ENCODE assay signal across 20 cellular contexts in the genomic region with DNA sequence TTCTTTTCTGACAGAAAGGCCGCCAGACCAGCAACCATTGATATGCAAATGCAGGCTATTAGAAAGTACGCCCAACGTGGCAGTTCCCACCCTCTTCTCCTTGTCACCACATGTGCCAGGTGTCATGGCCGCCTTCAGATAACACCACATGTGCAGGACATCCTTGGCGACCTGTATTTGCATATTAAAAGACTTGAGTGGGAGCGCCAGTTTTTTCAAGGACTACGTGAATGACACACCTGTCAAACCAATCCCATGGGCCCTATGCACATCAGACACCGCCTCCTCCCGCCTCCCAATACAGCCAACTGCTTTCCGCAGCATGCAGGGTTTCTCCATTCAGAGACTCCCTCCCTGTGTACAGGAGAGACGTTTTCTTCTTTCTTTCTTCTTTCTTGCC.
DNase-seq lines count a peak whose midpoint lies in the region; ATAC-seq and TF ChIP-seq lines count a peak whose summit lies in the region.
"Had no signal": no experiment of that assay in that cellular context is flagged by ENCODE, and none has a peak within 500 bp of the region (broad histone marks: within the 10 kb centered on the region; RNA-seq: fewer than 3 reads in every experiment).

No MANE protein-coding gene starts in this region.

- no peaks in the 10 kb centered on the region for H3K79me1 ChIP-seq in H9 (ENCODE audit: insufficient read depth, low read depth, low read length, poor library complexity, severe bottlenecking)

- H3K9me3 Mint-ChIP-seq in H9 (peaks cover 2% of the 10 kb centered on the region in 2 experiments; a peak in 4 of 5 replicates), WTC11 (peaks cover 31% of the 10 kb centered on the region)
- H3K9me3 Mint-ChIP-seq: T-helper 2 cell treated with Interferon-gamma antibody and Interleukin-4, amounts not matched to agents 5 μg/mL and 100 μg/mL, for 36 hours had no signal

- peaks cover 2% of the 10 kb centered on the region; the same call in 1 of the 2 replicates for H3K4me1 ChIP-seq in H9 (ENCODE audit: insufficient read depth, low read length)
- H3K4me1 ChIP-seq: A549, BLaER1 had no signal

- peak; percentile 90 for ATAC-seq in WTC11
- ATAC-seq: A549 had no signal

- no peak overlapping the region for H3K18ac ChIP-seq in H9 (ENCODE audit: insufficient read length, low read depth, low read length)

- H3K79me2 ChIP-seq in H9 (ENCODE audit: insufficient read depth, low read length), result no peaks in the 10 kb centered on the region

- no peaks in the 10 kb centered on the region for H3K27me3 ChIP-seq in H9 (ENCODE audit: insufficient read depth, low read length)
- H3K27me3 ChIP-seq: BLaER1 had no signal

- no peak overlapping the region for H3T11ph ChIP-seq in H9 (ENCODE audit: low read length)

- H3K14ac ChIP-seq in H9 (ENCODE audit: insufficient read depth, low read length), result no peak overlapping the region

- no peak overlapping the region for H3K9ac ChIP-seq in H9 (ENCODE audit: extremely low read depth, insufficient read length, low read length)
- H3K9ac ChIP-seq: BLaER1, SK-N-SH had no signal

- H2BK5ac ChIP-seq in H9 (ENCODE audit: insufficient read length, low read length), result no peak overlapping the region

- no peak overlapping the region for H4K5ac ChIP-seq in H9 (ENCODE audit: insufficient read length, low read depth, low read length)

- H3K9me3 ChIP-seq in H9 (ENCODE audit: control insufficient read depth, low read depth, low read length), result no peaks in the 10 kb centered on the region
- H3K9me3 ChIP-seq: A549, BLaER1, SK-N-SH had no signal

- H2BK12ac ChIP-seq in H9 (ENCODE audit: insufficient read length, low read depth, low read length), result no peak overlapping the region

- no peak for TF ChIP-seq CTCF in H9 (conservative IDR thresholded peaks at IDR 0.05)
- TF ChIP-seq CTCF in WTC11 (IDR thresholded peaks at IDR 0.05), result no peak

- H3K27ac ChIP-seq in H9 (ENCODE audit: insufficient read length, low read depth, low read length), result no peak overlapping the region
- H3K27ac ChIP-seq: A549, BLaER1 had no signal

- no peak overlapping the region for H4K91ac ChIP-seq in H9 (ENCODE audit: insufficient read length, low read depth, low read length)

- no peak overlapping the region for H2AFZ ChIP-seq in H9 (ENCODE audit: low read length)

- POLR2A ChIA-PET in WTC11 (lab: Charles Lee), result interaction anchor here (0.6 kb wide), 1 partner anchor 91 kb away, joined by 3 read pairs; no protein-coding TSS in a partner anchor

- no peak overlapping the region for H2BK20ac ChIP-seq in H9 (ENCODE audit: low read depth, low read length, poor library complexity, severe bottlenecking)

- H3K4me1 Mint-ChIP-seq in H9 (peaks cover 11 to 18% of the 10 kb centered on the region in 2 experiments), WTC11 (peaks cover 32% of the 10 kb centered on the region)
- H3K4me1 Mint-ChIP-seq: CD8-positive, alpha-beta memory T cell had no signal

- H3K27ac Mint-ChIP-seq in H9 (peak overlapping the region in 1 of 3 experiments; percentile 26; a peak in 1 of 7 replicates), WTC11 (peak overlapping the region; percentile 91)
- H3K27ac Mint-ChIP-seq: CD8-positive, alpha-beta memory T cell; T-helper 2 cell treated with Interferon-gamma antibody and Interleukin-4, amounts not matched to agents 5 μg/mL and 100 μg/mL, for 36 hours had no signal

- CTCF ChIA-PET in WTC11 (lab: Charles Lee), result no interaction called here

- H3K23me2 ChIP-seq in H9 (ENCODE audit: insufficient read length, low read depth, low read length, poor library complexity, severe bottlenecking), result no peaks in the 10 kb centered on the region

- no peak overlapping the region for H4K8ac ChIP-seq in H9 (replicated peaks; ENCODE audit: insufficient read length, low read depth, low read length)

- DNase-seq in NCI-H748 (lab: John Stamatoyannopoulos, UW; ENCODE audit: unreplicated experiment) (peak; percentile 46), NCI-H748 treated with DMSO at 0.1 percent for 48 hours (lab: John Stamatoyannopoulos, UW) (no peak), H9 (peak; percentile 88), WTC11 (ENCODE audit: low spot score) (peak; percentile 58), iPS-NIHi11 (ENCODE audit: low spot score) (peak; percentile 21), head of caudate nucleus (no peak), GM19240 (ENCODE audit: insufficient read length, low spot score) (no peak), NCI-H2196 (lab: John Stamatoyannopoulos, UW; ENCODE audit: unreplicated experiment) (no peak)
- DNase-seq: CD8-positive, alpha-beta memory T cell; DND-41; GDM1; NCI-H1105 treated with DMSO at 0.1 percent for 48 hours; NCI-H187 treated with DMSO at 0.1 percent for 48 hours; NCI-H524; OCI-M1; SHP77 treated with DMSO at 0.1 percent for 48 hours; SK-N-SH had no signal

- H4K20me1 ChIP-seq in H9 (ENCODE audit: control insufficient read depth, insufficient read depth, insufficient read length), result no peaks in the 10 kb centered on the region
- H4K20me1 ChIP-seq: BLaER1 had no signal

- H2AK5ac ChIP-seq in H9 (ENCODE audit: insufficient read length, low read length), result no peak overlapping the region

- H3K4ac ChIP-seq in H9 (ENCODE audit: low read depth, low read length), result no peak overlapping the region

- H3K4me3 Mint-ChIP-seq in H9, result no peak overlapping the region
- no peak overlapping the region for H3K4me3 Mint-ChIP-seq in WTC11
- H3K4me3 Mint-ChIP-seq: CD8-positive, alpha-beta memory T cell; T-helper 2 cell treated with Interferon-gamma antibody and Interleukin-4, amounts not matched to agents 5 μg/mL and 100 μg/mL, for 36 hours had no signal

- no CpG with 5 or more reads among the region's 11 CpGs for WGBS in H9 (ENCODE audit: extremely low coverage, insufficient read length, low lambda C conversion rate)

- no peak overlapping the region for H3K56ac ChIP-seq in H9 (ENCODE audit: insufficient read length, low read depth, low read length)

- H3K4me2 ChIP-seq in H9 (ENCODE audit: insufficient read depth, insufficient read length, low read length), result no peak overlapping the region
- H3K4me2 ChIP-seq: A549, BLaER1, SK-N-SH had no signal

- H3K27me3 Mint-ChIP-seq in H9 (ENCODE audit: low read depth), result no peaks in the 10 kb centered on the region
- no peaks in the 10 kb centered on the region for H3K27me3 Mint-ChIP-seq in WTC11 (ENCODE audit: low read depth)

- no peak overlapping the region for H2BK120ac ChIP-seq in H9 (ENCODE audit: low read depth, low read length, poor library complexity, severe bottlenecking)

- no peak overlapping the region for H2BK15ac ChIP-seq in H9 (ENCODE audit: low read depth, low read length)

- H3K23ac ChIP-seq in H9 (ENCODE audit: insufficient read length, low read depth, low read length), result no peak overlapping the region

- intact Hi-C loops in head of caudate nucleus (cut with DNase I), result no loop called here

- H3K36me3 Mint-ChIP-seq in H9 (ENCODE audit: insufficient read depth in 1 of 3, low read depth in 3 of 3), result peaks cover 0 to 3% (median 2%) of the 10 kb centered on the region in 3 experiments; a peak in 2 of 7 replicates
- no peaks in the 10 kb centered on the region; the same call in 1 of the 2 replicates for H3K36me3 Mint-ChIP-seq in WTC11
- H3K36me3 Mint-ChIP-seq: CD8-positive, alpha-beta memory T cell had no signal

TF ChIP-seq in WTC11, 78 proteins besides CTCF, POLR2A, EP300 and RAD21 (continues in another document):
- TF ChIP-seq AR (CRISPR knock-in tag; IDR thresholded peaks at IDR 0.05) (no peak), ESRRA (CRISPR knock-in tag; IDR thresholded peaks at IDR 0.05; ENCODE audit: borderline replicate concordance) (no peak), RORB (CRISPR knock-in tag; IDR thresholded peaks at IDR 0.05) (no peak), IRF2 (CRISPR knock-in tag; IDR thresholded peaks at IDR 0.05; ENCODE audit: borderline replicate concordance, low read depth) (no peak), MYBL2 (CRISPR knock-in tag; IDR thresholded peaks at IDR 0.05) (no peak), SP1 (CRISPR knock-in tag; conservative IDR thresholded peaks at IDR 0.05) (no peak), TEAD1 (CRISPR knock-in tag; IDR thresholded peaks at IDR 0.05) (no peak), NFYB (CRISPR knock-in tag; conservative IDR thresholded peaks at IDR 0.05; ENCODE audit: low read depth) (no peak), OVOL2 (CRISPR knock-in tag; IDR thresholded peaks at IDR 0.05; ENCODE audit: borderline replicate concordance) (no peak), JUN (CRISPR knock-in tag; IDR thresholded peaks at IDR 0.05) (no peak)
- TF ChIP-seq, protein P1, sequence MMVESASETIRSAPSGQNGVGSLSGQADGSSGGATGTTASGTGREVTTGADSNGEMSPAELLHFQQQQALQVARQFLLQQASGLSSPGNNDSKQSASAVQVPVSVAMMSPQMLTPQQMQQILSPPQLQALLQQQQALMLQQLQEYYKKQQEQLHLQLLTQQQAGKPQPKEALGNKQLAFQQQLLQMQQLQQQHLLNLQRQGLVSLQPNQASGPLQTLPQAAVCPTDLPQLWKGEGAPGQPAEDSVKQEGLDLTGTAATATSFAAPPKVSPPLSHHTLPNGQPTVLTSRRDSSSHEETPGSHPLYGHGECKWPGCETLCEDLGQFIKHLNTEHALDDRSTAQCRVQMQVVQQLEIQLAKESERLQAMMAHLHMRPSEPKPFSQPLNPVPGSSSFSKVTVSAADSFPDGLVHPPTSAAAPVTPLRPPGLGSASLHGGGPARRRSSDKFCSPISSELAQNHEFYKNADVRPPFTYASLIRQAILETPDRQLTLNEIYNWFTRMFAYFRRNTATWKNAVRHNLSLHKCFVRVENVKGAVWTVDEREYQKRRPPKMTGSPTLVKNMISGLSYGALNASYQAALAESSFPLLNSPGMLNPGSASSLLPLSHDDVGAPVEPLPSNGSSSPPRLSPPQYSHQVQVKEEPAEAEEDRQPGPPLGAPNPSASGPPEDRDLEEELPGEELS (CRISPR knock-in tag; IDR thresholded peaks at IDR 0.05), result no peak

Comparison
In these comparisons a context has a peak if more than half of its experiments do, and no peak if none do; other contexts are left out.
1. DNase-seq: peak in NCI-H748 (single experiment), H9 (single experiment), WTC11 (single experiment) and iPS-NIHi11 (single experiment); none in NCI-H748 treated with DMSO at 0.1 percent for 48 hours (single experiment), head of caudate nucleus (0 of 42), GM19240 (single experiment) and NCI-H2196 (single experiment).